5 cellular contexts compared by ENCODE assay signal in the genomic region with DNA sequence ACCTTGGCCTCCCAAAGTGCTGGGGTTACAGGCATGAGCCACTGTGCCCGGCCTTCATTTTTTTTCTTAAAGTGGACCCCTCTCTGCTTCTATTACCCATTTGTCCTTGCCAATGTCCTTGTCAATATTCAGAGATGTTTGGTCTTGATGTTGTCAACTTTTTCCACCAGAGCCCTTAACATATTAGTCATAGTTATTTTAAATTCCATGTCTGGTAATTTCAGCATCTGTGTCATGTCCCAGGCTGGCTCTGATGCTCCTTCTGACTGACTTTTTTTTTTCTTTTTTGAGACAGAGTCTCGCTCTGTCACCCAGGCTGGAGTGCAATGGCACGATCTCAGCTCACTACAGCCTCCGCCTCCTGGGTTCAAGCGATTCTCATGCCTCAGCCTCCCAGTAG. TPM values are rescaled to one million over a fixed set of nuclear protein-coding genes. Genes with fewer than 3 reads are reported as not detected.
"Had no signal": no experiment of that assay in that cellular context is flagged by ENCODE, and none has a peak within 500 bp of the region (broad histone marks: within the 10 kb centered on the region; RNA-seq: fewer than 3 reads in every experiment).

No MANE protein-coding gene starts in this region.

RNA-seq across cellular contexts. Expression of a gene that starts 2.2 kb away (rescaled TPM):
- total RNA-seq: MCF 10A, SJCRH30 had no signal

RNA-seq across cellular contexts. Expression of a gene that starts 41.3 kb away (rescaled TPM):
- total RNA-seq: PC-9, RPMI7951, SK-MEL-5 had no signal
